Comparison of ENCODE assay signal across 10 cellular contexts in genomic region chr1:59013928-59014279, GRCh38.
DNase-seq lines count a peak whose midpoint lies in the region; ATAC-seq and TF ChIP-seq lines count a peak whose summit lies in the region.
"Had no signal": no experiment of that assay in that cellular context is flagged by ENCODE, and none has a peak within 500 bp of the region (broad histone marks: within the 10 kb centered on the region; RNA-seq: fewer than 3 reads in every experiment).

No MANE protein-coding gene starts in this region.

- POLR2A ChIA-PET in activated CD8-positive, alpha-beta T cell treated with anti-CD3 and anti-CD28 coated beads for 36 hours (lab: Charles Lee): no interaction called here

- H3K9me3 ChIP-seq in right atrium auricular region: no peaks in the 10 kb centered on the region
- H3K9me3 ChIP-seq in sigmoid colon: no peaks in the 10 kb centered on the region
- H3K9me3 ChIP-seq: BLaER1 had no signal

- no peaks in the 10 kb centered on the region for H3K27me3 Mint-ChIP-seq in activated T-helper 1 cell treated with anti-CD3 and anti-CD28 coated beads, Interleukin-12 subunit alpha, Interleukin-12 subunit beta, Interleukin-2, Interleukin-4 antibody, amounts not matched to agents 30 ng/mL and 10 ng/mL and 1 ng/mL, durations not matched to agents 14 hours and 24 hours and 36 hours (ENCODE audit: insufficient read depth)
- no peaks in the 10 kb centered on the region for H3K27me3 Mint-ChIP-seq in activated CD8-positive, alpha-beta T cell treated with anti-CD3 and anti-CD28 coated beads for 36 hours

- H3K4me1 Mint-ChIP-seq in activated T-helper 1 cell treated with anti-CD3 and anti-CD28 coated beads, Interleukin-12 subunit alpha, Interleukin-12 subunit beta, Interleukin-2, Interleukin-4 antibody, amounts not matched to agents 30 ng/mL and 10 ng/mL and 1 ng/mL, durations not matched to agents 14 hours and 24 hours and 36 hours (ENCODE audit: low read depth): peaks cover 84% of the 10 kb centered on the region
- H3K4me1 Mint-ChIP-seq in activated CD8-positive, alpha-beta T cell treated with anti-CD3 and anti-CD28 coated beads for 36 hours (ENCODE audit: low read depth): peaks cover 16% of the 10 kb centered on the region

- no peaks in the 10 kb centered on the region for H3K9me3 Mint-ChIP-seq in activated T-helper 1 cell treated with anti-CD3 and anti-CD28 coated beads, Interleukin-12 subunit alpha, Interleukin-12 subunit beta, Interleukin-2, Interleukin-4 antibody, amounts not matched to agents 30 ng/mL and 10 ng/mL and 1 ng/mL, durations not matched to agents 14 hours and 24 hours and 36 hours
- H3K9me3 Mint-ChIP-seq in activated CD8-positive, alpha-beta T cell treated with anti-CD3 and anti-CD28 coated beads for 36 hours: peaks cover 4% of the 10 kb centered on the region

- peaks cover 3% of the 10 kb centered on the region for H3K36me3 Mint-ChIP-seq in activated T-helper 1 cell treated with anti-CD3 and anti-CD28 coated beads, Interleukin-12 subunit alpha, Interleukin-12 subunit beta, Interleukin-2, Interleukin-4 antibody, amounts not matched to agents 30 ng/mL and 10 ng/mL and 1 ng/mL, durations not matched to agents 14 hours and 24 hours and 36 hours (ENCODE audit: low read depth)
- peaks cover 2% of the 10 kb centered on the region for H3K36me3 Mint-ChIP-seq in activated CD8-positive, alpha-beta T cell treated with anti-CD3 and anti-CD28 coated beads for 36 hours (ENCODE audit: low read depth)

- H3K4me1 ChIP-seq in right atrium auricular region (peaks cover 0 to 25% of the 10 kb centered on the region in 2 donors), sigmoid colon (peaks cover 0 to 49% (median 31%) of the 10 kb centered on the region in 4 donors)

- TF ChIP-seq CTCF in GM12865 (IDR thresholded peaks at IDR 0.05; ENCODE audit: insufficient read depth, low read depth, low read length, missing control alignments): no peak
- TF ChIP-seq CTCF in right atrium auricular region (IDR thresholded peaks at IDR 0.05): no peak
- TF ChIP-seq CTCF in sigmoid colon (IDR thresholded peaks at IDR 0.05): no peak
- TF ChIP-seq CTCF in activated CD8-positive, alpha-beta T cell treated with anti-CD3 and anti-CD28 coated beads for 36 hours (IDR thresholded peaks at IDR 0.05): no peak

- no peak for TF ChIP-seq POLR2A in sigmoid colon (IDR thresholded peaks at IDR 0.05)

- TF ChIP-seq EP300 in sigmoid colon (IDR thresholded peaks at IDR 0.05): no peak

- H3K4me3 Mint-ChIP-seq in activated T-helper 1 cell treated with anti-CD3 and anti-CD28 coated beads, Interleukin-12 subunit alpha, Interleukin-12 subunit beta, Interleukin-2, Interleukin-4 antibody, amounts not matched to agents 30 ng/mL and 10 ng/mL and 1 ng/mL, durations not matched to agents 14 hours and 24 hours and 36 hours: no peak overlapping the region
- H3K4me3 Mint-ChIP-seq in activated CD8-positive, alpha-beta T cell treated with anti-CD3 and anti-CD28 coated beads for 36 hours: no peak overlapping the region

- H3K4me3 ChIP-seq in GM12865 (ENCODE audit: low read depth, low read length): peak overlapping the region; percentile 44
- no peak overlapping the region for H3K4me3 ChIP-seq in right atrium auricular region
- H3K4me3 ChIP-seq in sigmoid colon: peak overlapping the region in 2 of 4 donors; percentile 15 to 26
- H3K4me3 ChIP-seq: BLaER1 had no signal

- ATAC-seq in activated CD8-positive, alpha-beta T cell treated with anti-CD3 and anti-CD28 coated beads for 36 hours: no peak

- 7 to 46% methylated on average over 3 of the region's 3 CpGs for WGBS in sigmoid colon, 2 donors

- intact Hi-C loops in activated T-helper 1 cell treated with anti-CD3 and anti-CD28 coated beads, Interleukin-12 subunit alpha, Interleukin-12 subunit beta, Interleukin-2, Interleukin-4 antibody, amounts not matched to agents 30 ng/mL and 10 ng/mL and 1 ng/mL, durations not matched to agents 14 hours and 24 hours and 36 hours (cut with micrococcal nuclease): no loop called here
- intact Hi-C loops in sigmoid colon (cut with DNase I): loop anchor here (2.0 to 10.0 kb wide), 4 partner anchors 42 to 229 kb away; partner anchors contain the start of gene JUN
- intact Hi-C loops in activated CD8-positive, alpha-beta T cell treated with anti-CD3 and anti-CD28 coated beads for 36 hours (cut with micrococcal nuclease): no loop called here

- no peak for DNase-seq in GM12865 (ENCODE audit: low read depth)
- DNase-seq in activated T-helper 1 cell treated with anti-CD3 and anti-CD28 coated beads, Interleukin-12 subunit alpha, Interleukin-12 subunit beta, Interleukin-2, Interleukin-4 antibody, amounts not matched to agents 30 ng/mL and 10 ng/mL and 1 ng/mL, durations not matched to agents 14 hours and 24 hours and 36 hours (ENCODE audit: low spot score): no peak
- no peak for DNase-seq in right atrium auricular region (ENCODE audit: low spot score)
- no peak for DNase-seq in sigmoid colon
- DNase-seq in activated effector memory CD4-positive, alpha-beta T cell treated with anti-CD3 and anti-CD28 coated beads, Interleukin-2, amount 50 U/mL, for 16 hours: no peak
- no peak for DNase-seq in globus pallidus (ENCODE audit: low spot score)
- no peak for DNase-seq in MV-4-11 (lab: John Stamatoyannopoulos, UW)
- DNase-seq in activated CD8-positive, alpha-beta T cell treated with anti-CD3 and anti-CD28 coated beads for 36 hours: no peak
- DNase-seq: activated naive CD4-positive, alpha-beta T cell treated with Interleukin-2 at 50 U/mL for 16 hours had no signal

- no peaks in the 10 kb centered on the region for H3K36me3 ChIP-seq in right atrium auricular region
- no peaks in the 10 kb centered on the region for H3K36me3 ChIP-seq in sigmoid colon
- H3K36me3 ChIP-seq: BLaER1 had no signal

- H3K27ac ChIP-seq in right atrium auricular region (peak overlapping the region; percentile 78 to 81), sigmoid colon (peak overlapping the region; percentile 72 to 95 (median 89))

- H3K27me3 ChIP-seq in right atrium auricular region (no peaks in the 10 kb centered on the region), sigmoid colon (no peaks in the 10 kb centered on the region)
- H3K27me3 ChIP-seq: BLaER1 had no signal

- CTCF ChIA-PET in activated CD8-positive, alpha-beta T cell treated with anti-CD3 and anti-CD28 coated beads for 36 hours (lab: Charles Lee): no interaction called here

- peak overlapping the region; percentile 45 for H3K27ac Mint-ChIP-seq in activated T-helper 1 cell treated with anti-CD3 and anti-CD28 coated beads, Interleukin-12 subunit alpha, Interleukin-12 subunit beta, Interleukin-2, Interleukin-4 antibody, amounts not matched to agents 30 ng/mL and 10 ng/mL and 1 ng/mL, durations not matched to agents 14 hours and 24 hours and 36 hours
- no peak overlapping the region for H3K27ac Mint-ChIP-seq in activated CD8-positive, alpha-beta T cell treated with anti-CD3 and anti-CD28 coated beads for 36 hours
